Comparison of ENCODE assay signal across 24 cellular contexts in the genomic region with DNA sequence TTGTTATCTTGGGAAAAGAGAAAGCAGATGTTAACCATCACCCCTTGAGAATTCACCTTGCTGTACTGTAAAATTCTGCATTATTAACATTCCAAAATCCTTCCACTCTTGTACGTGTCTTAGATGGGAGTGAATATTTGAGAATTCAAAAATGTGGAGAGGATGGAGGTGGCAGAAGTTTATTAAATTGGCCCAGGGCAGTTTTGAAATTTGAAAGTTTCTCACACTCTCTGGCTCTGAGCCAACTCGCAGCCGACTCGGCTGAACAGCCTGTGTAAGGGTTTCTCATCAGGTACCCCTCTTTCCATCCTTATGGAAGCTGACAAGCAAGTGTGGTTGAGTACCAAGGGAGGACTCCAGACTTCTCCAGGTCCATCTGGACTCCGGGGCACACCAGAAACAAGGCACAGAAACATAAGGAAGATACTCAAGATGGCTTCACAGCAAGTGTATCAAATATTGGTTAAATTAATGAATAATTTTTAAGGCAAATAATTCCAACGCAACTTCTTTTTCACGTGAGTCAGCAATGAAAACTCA.
"Had no signal": no experiment of that assay in that cellular context is flagged by ENCODE, and none has a peak within 500 bp of the region (broad histone marks: within the 10 kb centered on the region; RNA-seq: fewer than 3 reads in every experiment).

No MANE protein-coding gene starts in this region.

- H3K4me1 ChIP-seq: gastrocnemius medialis, parathyroid adenoma had no signal

- H3K79me2 ChIP-seq: hepatocyte, parathyroid adenoma had no signal

- H3K36me3 Mint-ChIP-seq: memory B cell; natural killer cell; neural progenitor cell; stimulated activated effector memory CD8-positive, alpha-beta T cell treated with anti-CD3 and anti-CD28 coated beads, Interleukin-12 subunit alpha, Interleukin-12 subunit beta, amount 100 ng/mL, for 72 hours had no signal

- H3K27ac Mint-ChIP-seq: memory B cell; natural killer cell; progenitor cell of endocrine pancreas; stimulated activated effector memory CD8-positive, alpha-beta T cell treated with anti-CD3 and anti-CD28 coated beads, Interleukin-12 subunit alpha, Interleukin-12 subunit beta, amount 100 ng/mL, for 72 hours had no signal

- ATAC-seq: esophagus mucosa; gastrocnemius medialis; left lobe of liver; natural killer cell; sciatic nerve; stimulated activated effector memory CD8-positive, alpha-beta T cell treated with anti-CD3 and anti-CD28 coated beads, Interleukin-12 subunit alpha, Interleukin-12 subunit beta, amount 100 ng/mL, for 72 hours; stimulated activated naive CD8-positive, alpha-beta T cell treated with anti-CD3 and anti-CD28 coated beads, Interleukin-15, Interleukin-2, amounts not matched to agents 100 U/mL and 50 U/mL, for 24 hours had no signal

- H3K4me2 ChIP-seq: hepatocyte, neural progenitor cell had no signal

- DNase-seq: dorsolateral prefrontal cortex; effector CD4-positive, alpha-beta T cell; foreskin fibroblast; gastrocnemius medialis; heart left ventricle; kidney; natural killer cell; stimulated activated CD4-positive, alpha-beta T cell treated with anti-CD3 and anti-CD28 coated beads, Interleukin-2, amount 100 ng/mL, for 24 hours; stimulated activated CD4-positive, alpha-beta T cell treated with anti-CD3 and anti-CD28 coated beads, Interleukin-4, amount 100 ng/mL, for 24 hours; stimulated activated naive CD8-positive, alpha-beta T cell treated with anti-CD3 and anti-CD28 coated beads, Interleukin-15, Interleukin-2, amounts not matched to agents 100 U/mL and 50 U/mL, for 24 hours; transverse colon had no signal

- H3K4me3 Mint-ChIP-seq: memory B cell; natural killer cell; neural progenitor cell; stimulated activated effector memory CD8-positive, alpha-beta T cell treated with anti-CD3 and anti-CD28 coated beads, Interleukin-12 subunit alpha, Interleukin-12 subunit beta, amount 100 ng/mL, for 72 hours had no signal

- H3K4me3 ChIP-seq: dorsolateral prefrontal cortex, gastrocnemius medialis, heart left ventricle, hepatocyte, lung, neural progenitor cell, right atrium auricular region, suprapubic skin, transverse colon had no signal

- H3K9ac ChIP-seq: neural progenitor cell, parathyroid adenoma had no signal

- H2AFZ ChIP-seq: hepatocyte, neural progenitor cell, parathyroid adenoma had no signal

- H3K27ac ChIP-seq: dorsolateral prefrontal cortex, gastrocnemius medialis, heart left ventricle, hepatocyte, neural progenitor cell, parathyroid adenoma, right atrium auricular region, suprapubic skin, transverse colon had no signal

- FAIRE-seq: colon, kidney had no signal

- H3K9me3 ChIP-seq: gastrocnemius medialis, suprapubic skin, transverse colon had no signal

- H3K36me3 ChIP-seq: gastrocnemius medialis, heart left ventricle, neural progenitor cell, right atrium auricular region, suprapubic skin, transverse colon had no signal

- H3K4me1 Mint-ChIP-seq: natural killer cell; stimulated activated effector memory CD8-positive, alpha-beta T cell treated with anti-CD3 and anti-CD28 coated beads, Interleukin-12 subunit alpha, Interleukin-12 subunit beta, amount 100 ng/mL, for 72 hours had no signal

- H3K9me3 Mint-ChIP-seq: memory B cell; natural killer cell; stimulated activated effector memory CD8-positive, alpha-beta T cell treated with anti-CD3 and anti-CD28 coated beads, Interleukin-12 subunit alpha, Interleukin-12 subunit beta, amount 100 ng/mL, for 72 hours had no signal
